Comparison of ENCODE assay signal across 8 cellular contexts in the genomic region with DNA sequence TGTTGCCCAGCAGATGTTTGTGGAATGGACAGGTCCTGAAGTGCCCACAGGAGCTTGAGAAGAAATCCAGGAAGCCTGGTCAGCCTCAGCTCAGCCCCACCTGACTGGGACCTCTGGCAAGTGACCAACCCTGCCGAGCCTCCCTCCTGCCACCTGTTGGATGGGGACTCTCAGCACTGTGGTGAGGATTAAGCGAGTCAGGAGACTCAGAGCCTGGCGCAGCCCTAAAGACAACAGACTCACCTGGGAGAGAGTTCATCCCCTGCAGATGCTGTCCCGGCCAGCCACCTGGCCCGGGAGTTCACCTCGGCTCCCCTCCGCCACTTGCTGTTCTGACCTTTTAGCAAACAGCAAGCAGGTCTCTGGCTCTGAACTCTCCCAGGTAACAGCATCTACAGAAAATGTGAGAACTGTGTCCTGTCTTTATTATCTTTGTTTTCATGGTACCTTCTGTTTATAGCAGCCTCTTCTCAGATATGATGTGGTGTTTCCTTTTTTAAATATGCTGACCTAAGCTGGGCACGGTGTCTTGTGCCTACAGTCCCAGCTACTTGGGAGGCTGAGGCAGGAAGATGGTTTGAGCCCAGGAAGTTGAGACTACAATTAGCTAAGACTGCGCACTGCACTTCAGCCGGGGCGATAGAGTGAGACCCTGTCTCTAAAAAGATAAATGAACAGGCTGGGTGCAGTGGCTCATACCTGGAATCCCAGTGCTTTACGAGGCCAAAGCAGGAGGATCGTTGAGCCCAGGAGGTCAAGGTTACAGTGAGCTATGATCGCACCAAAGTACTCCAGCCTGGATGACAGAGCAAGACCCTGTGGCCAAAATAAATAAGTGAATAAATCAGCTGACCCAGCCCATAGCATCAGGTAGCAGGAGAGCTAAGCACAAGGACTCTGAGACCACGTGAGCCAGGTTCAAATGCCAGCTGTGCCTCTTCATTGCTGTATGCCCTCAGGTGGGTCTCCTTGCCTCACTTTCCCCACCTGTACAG. TPM values are rescaled to one million over a fixed set of nuclear protein-coding genes. Genes with fewer than 3 reads are reported as not detected.
DNase-seq lines count a peak whose midpoint lies in the region; TF ChIP-seq lines count a peak whose summit lies in the region.
"Had no signal": no experiment of that assay in that cellular context is flagged by ENCODE, and none has a peak within 500 bp of the region (broad histone marks: within the 10 kb centered on the region; RNA-seq: fewer than 3 reads in every experiment).

No MANE protein-coding gene starts in this region.

- H3K23ac ChIP-seq in H9 (ENCODE audit: insufficient read length, low read depth, low read length) = no peak overlapping the region

- no peaks in the 10 kb centered on the region for H4K20me1 ChIP-seq in H9 (ENCODE audit: control insufficient read depth, insufficient read depth, insufficient read length)

- WGBS in H9 (ENCODE audit: extremely low coverage, insufficient read length, low lambda C conversion rate) = no CpG with 5 or more reads among the region's 15 CpGs
- 51 to 55% methylated on average over 15 of the region's 15 CpGs for WGBS in esophagus, 2 donors

- intact Hi-C loops in posterior vena cava (cut with DNase I) = no loop called here

- no peak overlapping the region for H2BK20ac ChIP-seq in H9 (ENCODE audit: low read depth, low read length, poor library complexity, severe bottlenecking)

- DNase-seq in H9 (peak; percentile 90), NCI-H774 (lab: John Stamatoyannopoulos, UW) (peak; percentile 22), renal cortical epithelial cell (ENCODE audit: low read depth) (peak; percentile 41), posterior vena cava (ENCODE audit: low spot score) (no peak), middle frontal gyrus (ENCODE audit: extremely low spot score, low spot score) (no peak), NCI-H526 treated with DMSO at 0.1 percent for 48 hours (lab: John Stamatoyannopoulos, UW) (no peak)
- DNase-seq: stimulated activated naive B cell treated with anti-CD40 and anti-IgM and Interleukin-4, amounts not matched to agents 10 μg/mL and 1 μg/mL and 100 μg/mL, for 72 hours had no signal

- no peak overlapping the region for H3K4me2 ChIP-seq in H9 (ENCODE audit: insufficient read depth, insufficient read length, low read length)

- peaks cover 8% of the 10 kb centered on the region for H3K27me3 Mint-ChIP-seq in H9 (ENCODE audit: low read depth)

- H2AK5ac ChIP-seq in H9 (ENCODE audit: insufficient read length, low read length) = no peak overlapping the region

- no peak overlapping the region for H4K91ac ChIP-seq in H9 (ENCODE audit: insufficient read length, low read depth, low read length)

- H2BK5ac ChIP-seq in H9 (ENCODE audit: insufficient read length, low read length) = no peak overlapping the region

- TF ChIP-seq CTCF in H9 (conservative IDR thresholded peaks at IDR 0.05) = peak; percentile 66

- H2BK15ac ChIP-seq in H9 (ENCODE audit: low read depth, low read length) = no peak overlapping the region

- no peak overlapping the region for H4K8ac ChIP-seq in H9 (replicated peaks; ENCODE audit: insufficient read length, low read depth, low read length)

- H3K79me2 ChIP-seq in H9 (ENCODE audit: insufficient read depth, low read length) = no peaks in the 10 kb centered on the region

- H3K4me3 Mint-ChIP-seq in H9 = no peak overlapping the region; a peak in 1 of 5 replicates
- H3K4me3 Mint-ChIP-seq: stimulated activated naive B cell treated with anti-CD40 and anti-IgM and Interleukin-4, amounts not matched to agents 10 μg/mL and 1 μg/mL and 100 μg/mL, for 72 hours had no signal

- H3T11ph ChIP-seq in H9 (ENCODE audit: low read length) = no peak overlapping the region

- H3K27ac ChIP-seq in H9 (ENCODE audit: insufficient read length, low read depth, low read length) (no peak overlapping the region), esophagus (ENCODE audit: low read depth in 2 of 2, low read length in 1 of 2) (peak overlapping the region; percentile 1 to 61)

- H3K4ac ChIP-seq in H9 (ENCODE audit: low read depth, low read length) = no peak overlapping the region

- no peak overlapping the region for H3K56ac ChIP-seq in H9 (ENCODE audit: insufficient read length, low read depth, low read length)

- no peak overlapping the region for H2BK120ac ChIP-seq in H9 (ENCODE audit: low read depth, low read length, poor library complexity, severe bottlenecking)

- H3K4me3 ChIP-seq in esophagus (ENCODE audit: low read depth in 1 of 2, low read length in 2 of 2) = no peak overlapping the region

- H4K5ac ChIP-seq in H9 (ENCODE audit: insufficient read length, low read depth, low read length) = no peak overlapping the region

- H3K27ac Mint-ChIP-seq in H9 = peak overlapping the region in 1 of 3 experiments; percentile 4; a peak in 2 of 7 replicates
- H3K27ac Mint-ChIP-seq: stimulated activated naive B cell treated with anti-CD40 and anti-IgM and Interleukin-4, amounts not matched to agents 10 μg/mL and 1 μg/mL and 100 μg/mL, for 72 hours had no signal

- no peaks in the 10 kb centered on the region for H3K79me1 ChIP-seq in H9 (ENCODE audit: insufficient read depth, low read depth, low read length, poor library complexity, severe bottlenecking)

- H3K23me2 ChIP-seq in H9 (ENCODE audit: insufficient read length, low read depth, low read length, poor library complexity, severe bottlenecking) = no peaks in the 10 kb centered on the region

- no peak overlapping the region for H2AFZ ChIP-seq in H9 (ENCODE audit: low read length)

- peaks cover 55 to 65% of the 10 kb centered on the region in 2 experiments for H3K4me1 Mint-ChIP-seq in H9

- H3K4me1 ChIP-seq in H9 (ENCODE audit: insufficient read depth, low read length) = no peaks in the 10 kb centered on the region
- peaks cover 7 to 55% of the 10 kb centered on the region in 2 donors for H3K4me1 ChIP-seq in esophagus (ENCODE audit: control insufficient read depth in 2 of 2, insufficient read depth in 2 of 2, low read length in 1 of 2)

- no peaks in the 10 kb centered on the region; the same call in 1 of the 2 replicates for H3K27me3 ChIP-seq in H9 (ENCODE audit: insufficient read depth, low read length)
- H3K27me3 ChIP-seq in esophagus (ENCODE audit: control insufficient read depth in 1 of 2, insufficient read depth in 2 of 2, low read length in 2 of 2) = no peaks in the 10 kb centered on the region

- no peak overlapping the region for H2BK12ac ChIP-seq in H9 (ENCODE audit: insufficient read length, low read depth, low read length)

- no peak overlapping the region for H3K9ac ChIP-seq in H9 (ENCODE audit: extremely low read depth, insufficient read length, low read length)

- H3K9me3 ChIP-seq in H9 (ENCODE audit: control insufficient read depth, low read depth, low read length) (no peaks in the 10 kb centered on the region), esophagus (ENCODE audit: control insufficient read depth in 2 of 2, insufficient read depth in 1 of 2, low read depth in 1 of 2, low read length in 1 of 2) (no peaks in the 10 kb centered on the region)

- no peaks in the 10 kb centered on the region; a peak in 1 of 5 replicates for H3K9me3 Mint-ChIP-seq in H9
- H3K9me3 Mint-ChIP-seq: stimulated activated naive B cell treated with anti-CD40 and anti-IgM and Interleukin-4, amounts not matched to agents 10 μg/mL and 1 μg/mL and 100 μg/mL, for 72 hours had no signal

- no peak overlapping the region for H3K18ac ChIP-seq in H9 (ENCODE audit: insufficient read length, low read depth, low read length)

- H3K14ac ChIP-seq in H9 (ENCODE audit: insufficient read depth, low read length) = no peak overlapping the region

- no peaks in the 10 kb centered on the region for H3K36me3 Mint-ChIP-seq in H9 (ENCODE audit: insufficient read depth in 1 of 3, low read depth in 3 of 3)
- H3K36me3 Mint-ChIP-seq: stimulated activated naive B cell treated with anti-CD40 and anti-IgM and Interleukin-4, amounts not matched to agents 10 μg/mL and 1 μg/mL and 100 μg/mL, for 72 hours had no signal

- no peaks in the 10 kb centered on the region for H3K36me3 ChIP-seq in esophagus (ENCODE audit: control insufficient read depth in 2 of 2, insufficient read depth in 2 of 2, low read length in 1 of 2)

RNA-seq across cellular contexts. Expression of gene SLC6A6, which starts 32.4 kb away (rescaled TPM):
- 70.8 and 72.6 TPM in 2 replicates for total RNA-seq in H9 (2021)
- polyA plus RNA-seq in esophagus = 1 to 10 TPM; 2.5 to 3.8 TPM
- total RNA-seq in renal cortical epithelial cell = 46.9 and 354 TPM in 2 replicates
- total RNA-seq in posterior vena cava = 10 to 100 TPM; 13.3 to 23.6 TPM

Comparison
In these comparisons a context has a peak if more than half of its experiments do, and no peak if none do; other contexts are left out.
1. DNase-seq: peak in H9 (single experiment), NCI-H774 (single experiment) and renal cortical epithelial cell (single experiment); none in posterior vena cava (single experiment), middle frontal gyrus (single experiment) and NCI-H526 treated with DMSO at 0.1 percent for 48 hours (single experiment).